In the genomic region with DNA sequence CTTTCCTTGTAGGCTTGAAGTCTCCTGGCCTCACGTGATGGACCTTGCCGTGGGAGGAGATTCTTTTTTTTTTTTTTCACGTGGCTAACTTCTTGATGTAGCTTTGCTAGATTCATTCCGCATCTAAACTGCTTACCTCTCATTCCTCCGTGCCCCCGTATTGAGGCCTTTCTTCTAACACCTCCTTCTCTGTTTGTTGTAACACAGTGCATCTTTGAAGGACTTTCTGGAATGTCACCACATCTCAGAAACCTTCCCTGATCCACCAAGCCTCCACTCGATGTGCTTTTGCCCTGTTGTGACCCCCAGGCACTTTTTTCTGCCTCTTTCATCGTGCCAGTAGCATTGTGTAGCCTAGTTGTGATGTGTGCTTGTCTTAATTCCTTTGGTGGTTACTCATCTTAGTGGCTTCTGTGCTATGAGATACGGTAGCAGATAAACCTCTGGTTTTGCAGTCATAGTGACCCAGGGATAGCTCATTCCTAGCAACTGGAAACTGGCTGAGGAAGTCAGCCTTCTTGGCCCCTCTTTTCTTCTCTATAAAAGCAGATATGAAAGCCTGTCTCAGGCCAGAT, we compare ENCODE assay signal across 14 cellular contexts. TPM values are rescaled to one million over a fixed set of nuclear protein-coding genes. Genes with fewer than 3 reads are reported as not detected.
DNase-seq lines count a peak whose midpoint lies in the region; TF ChIP-seq lines count a peak whose summit lies in the region.
"Had no signal": no experiment of that assay in that cellular context is flagged by ENCODE, and none has a peak within 500 bp of the region (broad histone marks: within the 10 kb centered on the region; RNA-seq: fewer than 3 reads in every experiment).

No MANE protein-coding gene starts in this region.

- peak overlapping the region; percentile 90 for H3K27ac ChIP-seq in ACC112 (ENCODE audit: low read depth, low read length)
- peak overlapping the region; percentile 75 for H3K27ac ChIP-seq in brain microvascular endothelial cell
- H3K27ac ChIP-seq: parathyroid adenoma had no signal

- H3K27ac Mint-ChIP-seq in HFFc6 = peak overlapping the region; percentile 97
- H3K27ac Mint-ChIP-seq: activated CD4-positive, alpha-beta memory T cell treated with anti-CD3 and anti-CD28 coated beads for 36 hours had no signal

- H3K4me3 ChIP-seq in ACC112 (ENCODE audit: low read depth, low read length) = peak overlapping the region; percentile 5; the same call in 1 of the 2 replicates
- H3K4me3 ChIP-seq in brain microvascular endothelial cell (ENCODE audit: low read depth, low read length) = no peak overlapping the region
- no peak overlapping the region for H3K4me3 ChIP-seq in kidney epithelial cell (ENCODE audit: low read depth, low read length)

- no peak overlapping the region for H2AFZ ChIP-seq in ACC112 (ENCODE audit: low read length, unreplicated experiment)
- H2AFZ ChIP-seq: parathyroid adenoma had no signal

- H3K36me3 ChIP-seq in ACC112 (ENCODE audit: insufficient read depth, low read length) (no peaks in the 10 kb centered on the region), brain microvascular endothelial cell (replicated peaks) (no peaks in the 10 kb centered on the region), kidney epithelial cell (ENCODE audit: control insufficient read depth, insufficient read depth, low read length) (no peaks in the 10 kb centered on the region)

- TF ChIP-seq CTCF in HFFc6 (IDR thresholded peaks at IDR 0.05) (no peak), brain microvascular endothelial cell (IDR thresholded peaks at IDR 0.05; ENCODE audit: low read depth, low read length, missing control alignments) (no peak), kidney epithelial cell (IDR thresholded peaks at IDR 0.05; ENCODE audit: insufficient read depth, low read length, poor library complexity, severe bottlenecking) (no peak)

- no peaks in the 10 kb centered on the region for H3K79me2 ChIP-seq in ACC112 (ENCODE audit: control insufficient read depth, insufficient read depth, low read length, unreplicated experiment)
- H3K79me2 ChIP-seq: parathyroid adenoma had no signal

- DNase-seq in HFFc6 (peak; percentile 98), brain microvascular endothelial cell (peak; percentile 87), kidney epithelial cell (ENCODE audit: low read depth) (peak; percentile 82), MV-4-11 (lab: John Stamatoyannopoulos, UW) (no peak), NCI-H69 (lab: John Stamatoyannopoulos, UW) (no peak), NCI-H510A (lab: John Stamatoyannopoulos, UW) (no peak), occipital lobe (lab: John Stamatoyannopoulos, UW) (no peak)
- DNase-seq: activated CD4-positive, alpha-beta memory T cell treated with anti-CD3 and anti-CD28 coated beads for 36 hours; amygdala; C1 segment of cervical spinal cord; hippocampal formation; NCI-H187 treated with DMSO at 0.1 percent for 48 hours had no signal

- H3K27me3 ChIP-seq in ACC112 (ENCODE audit: insufficient read depth, low read length) = peaks cover 40% of the 10 kb centered on the region
- H3K27me3 ChIP-seq in brain microvascular endothelial cell (replicated peaks) = no peaks in the 10 kb centered on the region
- H3K27me3 ChIP-seq in kidney epithelial cell (ENCODE audit: control insufficient read depth, insufficient read depth, low read length) = no peaks in the 10 kb centered on the region

- H3K4me1 ChIP-seq in ACC112 (ENCODE audit: control insufficient read depth, insufficient read depth, low read length, unreplicated experiment) = peaks cover 41% of the 10 kb centered on the region
- H3K4me1 ChIP-seq: parathyroid adenoma had no signal

- peak overlapping the region; percentile 76 for H3K4me3 Mint-ChIP-seq in HFFc6
- H3K4me3 Mint-ChIP-seq: activated CD4-positive, alpha-beta memory T cell treated with anti-CD3 and anti-CD28 coated beads for 36 hours had no signal

- H3K9me3 Mint-ChIP-seq in HFFc6 = peaks cover 3% of the 10 kb centered on the region; the same call in 1 of the 2 replicates
- H3K9me3 Mint-ChIP-seq: activated CD4-positive, alpha-beta memory T cell treated with anti-CD3 and anti-CD28 coated beads for 36 hours had no signal

- H3K27me3 Mint-ChIP-seq in HFFc6 (ENCODE audit: insufficient read depth) = peaks cover 4% of the 10 kb centered on the region

- in situ Hi-C loops in brain microvascular endothelial cell (cut with HindIII; ENCODE audit: low pct_ligation_motif_present, low sequenced_read_pairs) = no loop called here

- peaks cover 8% of the 10 kb centered on the region; the same call in 1 of the 2 replicates for H3K36me3 Mint-ChIP-seq in HFFc6 (ENCODE audit: low read depth)
- H3K36me3 Mint-ChIP-seq: activated CD4-positive, alpha-beta memory T cell treated with anti-CD3 and anti-CD28 coated beads for 36 hours had no signal

- H3K4me1 Mint-ChIP-seq in HFFc6 (ENCODE audit: low read depth) = peaks cover 81% of the 10 kb centered on the region

RNA-seq across cellular contexts. Expression of a gene that starts 1.6 kb away (rescaled TPM):
- total RNA-seq in HFFc6 (2021; fragmentation: NEBNext Ultra II Directional; extraction: Animal tissue kit (Norgen Biotek cat#: 25700)) = 10 to 100 TPM in 5 of 6 experiments, 1 to 10 TPM in 1; 8.8 to 17.5 (median 14.0) TPM
- 21.3 and 25.4 TPM in 2 replicates for total RNA-seq in kidney epithelial cell
- total RNA-seq in occipital lobe = 0.16 TPM
- total RNA-seq: activated CD4-positive, alpha-beta memory T cell treated with anti-CD3 and anti-CD28 coated beads for 36 hours had no signal

Comparison
In these comparisons a context has a peak if more than half of its experiments do, and no peak if none do; other contexts are left out.
1. DNase-seq: peak in HFFc6 (single experiment), brain microvascular endothelial cell (single experiment) and kidney epithelial cell (single experiment); none in MV-4-11 (single experiment), NCI-H69 (single experiment), NCI-H510A (single experiment) and occipital lobe (single experiment).